Comparison of ENCODE assay signal across 7 cellular contexts in genomic region chr5:151253604-151253948, GRCh38. TPM values are rescaled to one million over a fixed set of nuclear protein-coding genes. Genes with fewer than 3 reads are reported as not detected.
DNase-seq lines count a peak whose midpoint lies in the region; ATAC-seq lines count a peak whose summit lies in the region.

No MANE protein-coding gene starts in this region.

- no peaks in the 10 kb centered on the region for H3K9me3 Mint-ChIP-seq in activated naive CD8-positive, alpha-beta T cell (ENCODE audit: low read depth)
- H3K9me3 Mint-ChIP-seq in stimulated activated naive B cell treated with anti-CD40 and anti-IgM and Interleukin-4, amounts not matched to agents 10 μg/mL and 1 μg/mL and 100 μg/mL, for 72 hours = no peaks in the 10 kb centered on the region

- H3K27me3 ChIP-seq in HUES64 (ENCODE audit: insufficient read depth, low read length) = no peaks in the 10 kb centered on the region
- H3K27me3 ChIP-seq in iPS-20b (ENCODE audit: insufficient read depth, low read length) = no peaks in the 10 kb centered on the region

- H3K4me3 ChIP-seq in HUES64 (ENCODE audit: low read length) (peak overlapping the region; percentile 87), iPS-20b (ENCODE audit: low read length) (peak overlapping the region; percentile 91)

- no peak for DNase-seq in stimulated activated naive B cell treated with anti-CD40 and anti-IgM and Interleukin-4, amounts not matched to agents 10 μg/mL and 1 μg/mL and 100 μg/mL, for 72 hours
- DNase-seq in KG1 (lab: John Stamatoyannopoulos, UW) (no peak), amniotic stem cell (lab: John Stamatoyannopoulos, UW) (no peak)

- peak overlapping the region; percentile 67 for H3K27ac Mint-ChIP-seq in activated naive CD8-positive, alpha-beta T cell
- peak overlapping the region; percentile 95 for H3K27ac Mint-ChIP-seq in stimulated activated naive B cell treated with anti-CD40 and anti-IgM and Interleukin-4, amounts not matched to agents 10 μg/mL and 1 μg/mL and 100 μg/mL, for 72 hours

- no peaks in the 10 kb centered on the region for H3K36me3 ChIP-seq in HUES64 (ENCODE audit: insufficient read depth, low read length)
- H3K36me3 ChIP-seq in iPS-20b (ENCODE audit: insufficient read depth, low read depth, low read length) = no peaks in the 10 kb centered on the region

- H3K27me3 Mint-ChIP-seq in activated naive CD8-positive, alpha-beta T cell = no peaks in the 10 kb centered on the region
- H3K27me3 Mint-ChIP-seq in stimulated activated naive B cell treated with anti-CD40 and anti-IgM and Interleukin-4, amounts not matched to agents 10 μg/mL and 1 μg/mL and 100 μg/mL, for 72 hours = no peaks in the 10 kb centered on the region

- peaks cover 31% of the 10 kb centered on the region for H3K4me1 Mint-ChIP-seq in activated naive CD8-positive, alpha-beta T cell (ENCODE audit: low read depth)
- peaks cover 43 to 65% of the 10 kb centered on the region in 2 donors for H3K4me1 Mint-ChIP-seq in stimulated activated naive B cell treated with anti-CD40 and anti-IgM and Interleukin-4, amounts not matched to agents 10 μg/mL and 1 μg/mL and 100 μg/mL, for 72 hours

- H3K9ac ChIP-seq in HUES64 (ENCODE audit: low read depth, low read length) (peak overlapping the region; percentile 73), iPS-20b (ENCODE audit: low read depth, low read length) (peak overlapping the region; percentile 87)

- H3K4me3 Mint-ChIP-seq in activated naive CD8-positive, alpha-beta T cell = peak overlapping the region; percentile 94
- H3K4me3 Mint-ChIP-seq in stimulated activated naive B cell treated with anti-CD40 and anti-IgM and Interleukin-4, amounts not matched to agents 10 μg/mL and 1 μg/mL and 100 μg/mL, for 72 hours = peak overlapping the region; percentile 95 to 97

- H3K4me1 ChIP-seq in HUES64 (ENCODE audit: insufficient read depth, low read length) (peaks cover 19% of the 10 kb centered on the region), iPS-20b (ENCODE audit: insufficient read depth, low read length) (0 out of 2 replicates have a peak, but pooled peaks cover 3% of the 10 kb centered on the region)

- no peaks in the 10 kb centered on the region for H3K9me3 ChIP-seq in HUES64 (ENCODE audit: insufficient read depth, low read depth, low read length)
- no peaks in the 10 kb centered on the region for H3K9me3 ChIP-seq in iPS-20b (ENCODE audit: insufficient read depth, low read depth, low read length)

- 27% methylated on average over 5 of the region's 5 CpGs for WGBS in HUES64

- ATAC-seq in stimulated activated naive B cell treated with anti-CD40 and anti-IgM and Interleukin-4, amounts not matched to agents 10 μg/mL and 1 μg/mL and 100 μg/mL, for 72 hours (replicated peaks) = no peak
- ATAC-seq in HG03039 (IDR thresholded peaks at IDR 0.05; ENCODE audit: unreplicated experiment) = no peak

- H3K27ac ChIP-seq in HUES64 (ENCODE audit: low read depth, low read length) = no peak overlapping the region
- H3K27ac ChIP-seq in iPS-20b (ENCODE audit: low read length) = no peak overlapping the region

- H3K36me3 Mint-ChIP-seq in activated naive CD8-positive, alpha-beta T cell = no peaks in the 10 kb centered on the region
- peaks cover 19 to 37% of the 10 kb centered on the region in 2 donors for H3K36me3 Mint-ChIP-seq in stimulated activated naive B cell treated with anti-CD40 and anti-IgM and Interleukin-4, amounts not matched to agents 10 μg/mL and 1 μg/mL and 100 μg/mL, for 72 hours

RNA-seq across cellular contexts. Expression of gene GM2A, which starts 0.6 kb away (rescaled TPM):
- polyA plus RNA-seq in HUES64 (2013, experiment 1 of 2) = 19.4 TPM
- 20.9 TPM for polyA plus RNA-seq in HUES64 (2013, experiment 2 of 2)

RNA-seq across cellular contexts. Expression of gene CCDC69, which starts 29.7 kb away (rescaled TPM):
- polyA plus RNA-seq in HUES64 (2013, experiment 1 of 2) = 5.4 TPM
- 4.9 TPM for polyA plus RNA-seq in HUES64 (2013, experiment 2 of 2)

RNA-seq across cellular contexts. Expression of gene SLC36A3, which starts 50.0 kb away (rescaled TPM):
- polyA plus RNA-seq in HUES64 (2013, experiment 1 of 2) = not detected
- not detected for polyA plus RNA-seq in HUES64 (2013, experiment 2 of 2)
